In genomic region chr16:88543230-88543813, GRCh38 we compare ENCODE assay signal across 18 cellular contexts. TPM values are rescaled to one million over a fixed set of nuclear protein-coding genes. Genes with fewer than 3 reads are reported as not detected.
DNase-seq lines count a peak whose midpoint lies in the region; ATAC-seq, FAIRE-seq and TF ChIP-seq lines count a peak whose summit lies in the region.
"Had no signal": no experiment of that assay in that cellular context is flagged by ENCODE, and none has a peak within 500 bp of the region (broad histone marks: within the 10 kb centered on the region; RNA-seq: fewer than 3 reads in every experiment).

No MANE protein-coding gene starts in this region.

- TF ChIP-seq EP300 in GM12878 (IDR thresholded peaks at IDR 0.05; ENCODE audit: borderline replicate concordance in 1 of 2, control insufficient read depth in 1 of 2, low read depth in 2 of 2, low read length in 2 of 2), result no peak

- peak; percentile 30 for DNase-seq in H7
- no peak for DNase-seq in GM12878 (ENCODE audit: low read depth, low spot score)
- DNase-seq in immature natural killer cell, result no peak
- DNase-seq in HuH-7 (ENCODE audit: low spot score), result no peak
- DNase-seq in HT-29 (ENCODE audit: low spot score), result no peak
- DNase-seq: Calu3; CD8-positive, alpha-beta T cell; DMS79 treated with DMSO at 0.1 percent for 48 hours; GF-D8; GM23248; HCEC 1CT; IMR-90; Kasumi-1; KG1 had no signal

- no peak overlapping the region for H2AFZ ChIP-seq in GM12878 (ENCODE audit: control insufficient read depth, low read depth, low read length)
- H2AFZ ChIP-seq: GM23248 had no signal

- peak overlapping the region in 3 of 5 donors; percentile 4 to 93 (median 77) for H3K4me3 Mint-ChIP-seq in immature natural killer cell
- H3K4me3 Mint-ChIP-seq: B cell; CD8-positive, alpha-beta T cell had no signal

- peaks cover 6 to 13% (median 7%) of the 10 kb centered on the region in 3 donors for H3K36me3 Mint-ChIP-seq in immature natural killer cell

- no peak for TF ChIP-seq POLR2A in GM12878 (IDR thresholded peaks at IDR 0.05; ENCODE audit: low read depth, low read length)

- SMC1A ChIA-PET in GM12878 (lab: Charles Lee; ENCODE audit: uncharacterized antibody, unreplicated experiment), result no interaction called here

- TF ChIP-seq RAD21 in GM12878 (IDR thresholded peaks at IDR 0.05; ENCODE audit: insufficient read depth, low read depth, low read length), result no peak

- BruUV-seq in GM12878 (replicated peaks; lab: Mats Ljungman, UMichigan), result no TSS peak

- CTCF ChIA-PET in HEK293 (lab: Yijun Ruan, JAX) (interaction anchor here (2.2 kb wide), 1 partner anchor 16 kb away, joined by 6 read pairs; no protein-coding TSS in a partner anchor), GM12878 (lab: Yijun Ruan, JAX) (no interaction called here)

- H3K79me2 ChIP-seq in GM12878 (ENCODE audit: control insufficient read depth, insufficient read depth, low read length), result no peaks in the 10 kb centered on the region

- intact Hi-C loops in GM12878 (cut with micrococcal nuclease; ENCODE audit: unreplicated experiment), result no loop called here

- H3K9ac ChIP-seq in GM12878 (ENCODE audit: control insufficient read depth, insufficient read depth, low read length), result no peak overlapping the region
- H3K9ac ChIP-seq: BLaER1 treated with 17β-estradiol and CSF1 and Interleukin-3, amounts not matched to agents 10 nM and 100 nM; GM23248 had no signal

- H3K4me3 ChIP-seq in H7 (ENCODE audit: insufficient read depth, low read depth, low read length) (no peak overlapping the region), HEK293 (ENCODE audit: low read depth, low read length) (no peak overlapping the region), GM12878 (no peak overlapping the region)
- H3K4me3 ChIP-seq: BLaER1 treated with 17β-estradiol and CSF1 and Interleukin-3, amounts not matched to agents 10 nM and 100 nM; GM23248 had no signal

- ATAC-seq in GM12878 (no peak), GM18502 (IDR thresholded peaks at IDR 0.05; ENCODE audit: poor library complexity, unreplicated experiment) (no peak)
- ATAC-seq: CD8-positive, alpha-beta T cell had no signal

- TF ChIP-seq CTCF in HEK293 (tag by site-specific recombination; IDR thresholded peaks at IDR 0.05) (no peak), GM12878 (IDR thresholded peaks at IDR 0.05 in 2 of 3, conservative IDR thresholded peaks at IDR 0.05 in 1 of 3; ENCODE audit: control insufficient read depth in 2 of 3, extremely low read depth in 1 of 3, insufficient read depth in 1 of 3, low read depth in 3 of 3, low read length in 3 of 3) (no peak)

- H3K4me1 ChIP-seq in HEK293 (ENCODE audit: control insufficient read depth, insufficient read depth, low read length), result no peaks in the 10 kb centered on the region
- H3K4me1 ChIP-seq in GM12878 (ENCODE audit: control insufficient read depth, insufficient read depth, low read length), result no peaks in the 10 kb centered on the region

- 55% methylated on average over 8 of the region's 8 CpGs for WGBS in GM12878 (ENCODE audit: insufficient coverage, insufficient replicate concordance, low lambda C conversion rate, missing lambda C conversion rate)

- H3K4me2 ChIP-seq in GM12878 (ENCODE audit: control insufficient read depth, insufficient read depth), result no peak overlapping the region
- H3K4me2 ChIP-seq: BLaER1 treated with 17β-estradiol and CSF1 and Interleukin-3, amounts not matched to agents 10 nM and 100 nM had no signal

- no peaks in the 10 kb centered on the region for H4K20me1 ChIP-seq in GM12878 (ENCODE audit: control insufficient read depth, insufficient read depth)

- FAIRE-seq in GM12878 (lab: Jason Lieb, UNC), result no peak

- H3K27me3 Mint-ChIP-seq in immature natural killer cell (ENCODE audit: low read depth in 3 of 3), result peaks cover 4 to 21% (median 7%) of the 10 kb centered on the region in 3 donors

- POLR2A ChIA-PET in HEK293 (lab: Yijun Ruan, JAX) (interaction anchor here (0.9 kb wide), 1 partner anchor 106 kb away, joined by 5 read pairs; no protein-coding TSS in a partner anchor), GM12878 (lab: Charles Lee) (no interaction called here)

- H3K36me3 ChIP-seq in H7 (replicated peaks; ENCODE audit: control insufficient read depth, insufficient read depth, low read length), result no peaks in the 10 kb centered on the region; the same call in 1 of the 2 replicates
- no peaks in the 10 kb centered on the region for H3K36me3 ChIP-seq in HEK293 (ENCODE audit: control insufficient read depth in 2 of 2, insufficient read depth in 1 of 2, low read length in 2 of 2)
- H3K36me3 ChIP-seq in GM12878 (ENCODE audit: control insufficient read depth in 2 of 2, insufficient read depth in 2 of 2, low read length in 1 of 2), result no peaks in the 10 kb centered on the region
- H3K36me3 ChIP-seq: BLaER1 treated with 17β-estradiol and CSF1 and Interleukin-3, amounts not matched to agents 10 nM and 100 nM had no signal

- H3K27ac ChIP-seq in HEK293 (ENCODE audit: extremely low read depth, low read depth, low read length), result no peak overlapping the region
- no peak overlapping the region for H3K27ac ChIP-seq in GM12878 (ENCODE audit: control insufficient read depth, insufficient read depth)
- H3K27ac ChIP-seq: BLaER1 treated with 17β-estradiol and CSF1 and Interleukin-3, amounts not matched to agents 10 nM and 100 nM; GM23248 had no signal

- in situ Hi-C loops in GM12878 (cut with MboI), result no loop called here

- peaks cover 39 to 87% of the 10 kb centered on the region in 2 donors for H3K4me1 Mint-ChIP-seq in immature natural killer cell
- H3K4me1 Mint-ChIP-seq: B cell had no signal

- H3K9me3 ChIP-seq in HEK293 (ENCODE audit: control insufficient read depth, insufficient read depth, low read depth, low read length) (no peaks in the 10 kb centered on the region), GM12878 (replicated peaks; ENCODE audit: control insufficient read depth, insufficient read depth, low read length) (peaks cover 14% of the 10 kb centered on the region; the same call in 2 of the 3 replicates)

- H3K27me3 ChIP-seq in H7 (ENCODE audit: control insufficient read depth, insufficient read depth, low read length), result peaks cover 8% of the 10 kb centered on the region
- no peaks in the 10 kb centered on the region; a peak in 1 of 4 replicates for H3K27me3 ChIP-seq in GM12878 (replicated peaks in 1 of 2; ENCODE audit: control insufficient read depth in 2 of 2, insufficient read depth in 2 of 2, low read length in 1 of 2)
- H3K27me3 ChIP-seq: BLaER1 treated with 17β-estradiol and CSF1 and Interleukin-3, amounts not matched to agents 10 nM and 100 nM had no signal

- RAD21 ChIA-PET in GM12878 (lab: Charles Lee; ENCODE audit: unreplicated experiment), result no interaction called here

- H3K27ac Mint-ChIP-seq in immature natural killer cell, result peak overlapping the region in 4 of 6 donors; percentile 39 to 80 (median 64)
- H3K27ac Mint-ChIP-seq: B cell; CD8-positive, alpha-beta T cell had no signal

- peaks cover 10 to 20% (median 12%) of the 10 kb centered on the region in 6 donors for H3K9me3 Mint-ChIP-seq in immature natural killer cell

TF ChIP-seq in HEK293, 187 proteins besides CTCF, POLR2A, EP300 and RAD21 (continues in another document):
- TF ChIP-seq ZNF544 (tag by site-specific recombination; IDR thresholded peaks at IDR 0.05), result no peak
- peak; percentile 69; the same call in 1 of the 2 replicates for TF ChIP-seq TRIM28 (IDR thresholded peaks at IDR 0.05; ENCODE audit: borderline replicate concordance, low read length)

TF ChIP-seq in GM12878, 131 proteins besides CTCF, POLR2A, EP300 and RAD21 (continues in another document):
- TF ChIP-seq NBN (IDR thresholded peaks at IDR 0.05), result 0 out of 2 replicates have a peak, but pooled peaks have one; percentile 20
- TF ChIP-seq USF2 (IDR thresholded peaks at IDR 0.05; ENCODE audit: borderline replicate concordance, low read depth, low read length), result no peak
- peak; percentile 97 for TF ChIP-seq CBX5 (IDR thresholded peaks at IDR 0.05; ENCODE audit: low read depth)
- TF ChIP-seq CBFB (IDR thresholded peaks at IDR 0.05; ENCODE audit: low read depth), result no peak

RNA-seq across cellular contexts. Expression of gene ZC3H18, which starts 26.9 kb away (rescaled TPM):
- total RNA-seq in H7 (2014; rRNA removed; shearing (Covaris generic)), result 19.5 and 20.0 TPM in 2 replicates
- 32.5 and 33.9 TPM in 2 replicates for total RNA-seq in GM12878 (2013; cell fraction: nucleolus; rRNA removed)
- total RNA-seq in GM12878 (2014; rRNA removed) (8.6 and 12.5 TPM in 2 replicates), GM12878 (2014; rRNA removed; fragmentation: Illumina TruSeq; extraction: Trizol) (14.9 and 15.9 TPM in 2 replicates), GM12878 (2021) (50.4 and 58.3 TPM in 2 replicates)
- polyA plus RNA-seq in GM12878 (2011; ENCODE audit: low read depth), result 11.2 TPM
- polyA plus RNA-seq in GM12878 (2011; rRNA removed) (5.5 and 8.5 TPM in 2 replicates), GM12878 (2014; fragmentation: Illumina TruSeq; extraction: Trizol) (14.7 and 29.0 TPM in 2 replicates), GM12878 (2014; fragmentation: Nextera tagmentation; extraction: Ambion mirVana) (1 to 10 TPM; 1.0 to 3.2 TPM), GM12878 (2014; rRNA removed) (29.1 and 37.5 TPM in 2 replicates), GM12878 (2016; fragmentation: Nextera tagmentation; extraction: Ambion mirVana) (10 to 100 TPM; 54.1 to 57.0 TPM), immature natural killer cell (10 to 100 TPM in 1 of 3 donors, 1 to 10 TPM in 2; 1.0 to 29.0 (median 8.7) TPM)
- polyA plus RNA-seq in GM12878 (2011; cell fraction: cytosol; rRNA removed), result 10.5 and 12.9 TPM in 2 replicates
- 33.8 and 48.9 TPM in 2 replicates for polyA plus RNA-seq in GM12878 (2011; cell fraction: nucleus; rRNA removed)
- polyA plus RNA-seq in GM12878 (2012), result 24.7 and 25.2 TPM in 2 replicates
- polyA minus RNA-seq in GM12878 (2011; rRNA and poly(A)+ RNA removed), result 4.7 and 7.5 TPM in 2 replicates
- polyA minus RNA-seq in GM12878 (2011; cell fraction: cytosol; rRNA and poly(A)+ RNA removed), result 7.5 and 8.8 TPM in 2 replicates
- polyA minus RNA-seq in GM12878 (2011; cell fraction: nucleus; rRNA and poly(A)+ RNA removed), result 8.5 and 16.6 TPM in 2 replicates
- 20.2 and 28.9 TPM in 2 replicates for total RNA-seq in HT-29 (2014; rRNA removed; shearing (Covaris generic))
